Comparison of ENCODE assay signal across 6 cellular contexts in the genomic region with DNA sequence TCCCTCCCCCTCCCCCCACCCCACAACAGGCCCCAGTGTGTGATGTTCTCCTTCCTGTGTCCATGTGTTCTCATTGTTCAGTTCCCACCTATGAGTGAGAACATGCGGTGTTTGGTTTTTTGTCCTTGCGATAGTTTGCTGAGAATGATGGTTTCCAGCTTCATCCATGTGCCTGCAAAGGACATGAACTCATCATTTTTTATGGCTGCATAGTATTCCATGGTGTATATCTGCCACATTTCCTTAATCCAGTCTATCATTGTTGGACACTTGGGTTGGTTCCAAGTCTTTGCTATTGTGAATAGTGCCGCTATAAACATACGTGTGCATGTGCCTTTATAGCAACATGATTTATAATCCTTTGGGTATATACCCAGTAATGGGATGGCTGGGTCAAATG. TPM values are rescaled to one million over a fixed set of nuclear protein-coding genes. Genes with fewer than 3 reads are reported as not detected.
"Had no signal": no experiment of that assay in that cellular context is flagged by ENCODE, and none has a peak within 500 bp of the region (broad histone marks: within the 10 kb centered on the region; RNA-seq: fewer than 3 reads in every experiment).

No MANE protein-coding gene starts in this region.

RNA-seq across cellular contexts. Expression of gene ITGA8, which starts 41.5 kb away (rescaled TPM):
- total RNA-seq: mononuclear cell; myocyte; naive thymus-derived CD4-positive, alpha-beta T cell had no signal
- polyA plus RNA-seq: immature natural killer cell; keratinocyte; mammary epithelial cell; naive thymus-derived CD4-positive, alpha-beta T cell had no signal
